In genomic region chr11:74748211-74749126, GRCh38 we compare ENCODE assay signal across 7 cellular contexts.
DNase-seq lines count a peak whose midpoint lies in the region; ATAC-seq and TF ChIP-seq lines count a peak whose summit lies in the region.

RNF169 (plus strand) TSS chr11:74748849; CDS start chr11:74748881, 32 bp downstream.

- peak; percentile 95 to 96 for DNase-seq in NCI-H2081 (lab: John Stamatoyannopoulos, UW)
- DNase-seq in T1000 (lab: John Stamatoyannopoulos, UW), result peak; percentile 85
- DNase-seq in astrocyte of the hippocampus (ENCODE audit: low read depth, low spot score), result peak; percentile 98
- peak; percentile 89 to 99 for DNase-seq in hippocampal formation (lab: John Stamatoyannopoulos, UW)
- peak; percentile 93 for DNase-seq in retinal pigment epithelial cell (ENCODE audit: low read depth)

- ATAC-seq in GM18508 (IDR thresholded peaks at IDR 0.05; ENCODE audit: insufficient read depth, unreplicated experiment), result peak; percentile 90
- peak; percentile 98 for ATAC-seq in HG03025 (IDR thresholded peaks at IDR 0.05; ENCODE audit: low FRiP score, unreplicated experiment)

- no peak for TF ChIP-seq CTCF in retinal pigment epithelial cell (conservative IDR thresholded peaks at IDR 0.05; ENCODE audit: low read depth, low read length)

- H3K4me3 ChIP-seq in retinal pigment epithelial cell (ENCODE audit: low read length), result peak within 1 kb of the TSS; percentile 82

Comparison
In these comparisons a context has a peak if more than half of its experiments do, and no peak if none do; other contexts are left out.
1. Peak in every context shown above with its lines: DNase-seq, ATAC-seq and H3K4me3 ChIP-seq.